In the genomic region with DNA sequence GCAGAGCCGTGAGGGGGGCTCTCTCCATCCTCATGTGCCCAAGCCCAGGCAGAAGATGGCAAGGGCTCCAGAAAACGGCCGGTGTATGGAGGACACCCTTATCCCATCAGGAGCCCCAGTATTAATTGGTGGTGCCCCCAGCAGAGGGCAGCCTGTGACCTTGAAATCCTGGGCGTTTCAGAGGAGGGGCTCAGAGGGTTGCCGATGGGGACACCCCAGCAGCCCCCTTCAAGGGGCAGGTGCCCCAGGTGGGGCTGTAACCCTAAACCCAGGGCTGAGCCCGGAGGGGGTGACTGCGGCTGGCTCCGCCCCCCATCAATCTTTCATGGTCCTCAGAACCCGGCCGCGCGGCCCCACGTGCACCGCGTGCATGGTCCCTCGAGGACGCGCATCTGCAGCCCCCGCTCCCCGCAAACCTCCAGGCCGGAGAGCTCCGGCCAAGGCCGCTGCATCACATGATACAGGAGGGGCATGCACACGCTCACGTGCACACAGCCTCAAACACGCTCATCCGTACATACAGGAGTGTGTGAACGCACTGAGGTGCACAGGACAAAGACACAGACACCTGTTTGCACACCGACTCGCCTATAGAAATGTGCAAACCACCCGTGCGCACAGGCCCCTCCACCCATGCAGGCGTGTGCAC, we compare ENCODE assay signal across 7 cellular contexts. TPM values are rescaled to one million over a fixed set of nuclear protein-coding genes. Genes with fewer than 3 reads are reported as not detected.
DNase-seq lines count a peak whose midpoint lies in the region; ATAC-seq and TF ChIP-seq lines count a peak whose summit lies in the region.

No MANE protein-coding gene starts in this region.

- H3K4me2 ChIP-seq in OCI-LY3 (ENCODE audit: low read length): peak overlapping the region; percentile 98

- whole genome bisulfite sequencing in stomach, 5 donors: 5 to 9% (median 6%) methylated on average over 19 to 33 of the region's 33 CpGs

- peak; percentile 53 for TF ChIP-seq CTCF in GM13977 (IDR thresholded peaks at IDR 0.05; ENCODE audit: extremely low read depth, insufficient read depth, missing control alignments)
- peak; percentile 47 for TF ChIP-seq CTCF in OCI-LY3 (IDR thresholded peaks at IDR 0.05; ENCODE audit: low read depth, low read length)
- peak; percentile 53 for TF ChIP-seq CTCF in brain microvascular endothelial cell (IDR thresholded peaks at IDR 0.05; ENCODE audit: low read depth, low read length, missing control alignments)
- TF ChIP-seq CTCF in stomach (IDR thresholded peaks at IDR 0.05): peak in 2 of 7 experiments; percentile 19 to 20

- H3K9me3 ChIP-seq in OCI-LY3 (ENCODE audit: insufficient read depth, low read length) (no peaks in the 10 kb centered on the region), stomach (no peaks in the 10 kb centered on the region)

- TF ChIP-seq POLR2A in stomach (IDR thresholded peaks at IDR 0.05): no peak

- no peak for TF ChIP-seq EP300 in stomach (IDR thresholded peaks at IDR 0.05)

- H3K27ac ChIP-seq in OCI-LY3 (ENCODE audit: low read length) (no peak overlapping the region), brain microvascular endothelial cell (no peak overlapping the region), stomach (peak overlapping the region in 2 of 5 donors; percentile 76 to 86)

- H3K36me3 ChIP-seq in OCI-LY3 (replicated peaks; ENCODE audit: low read depth, low read length) (peaks cover 6% of the 10 kb centered on the region), brain microvascular endothelial cell (replicated peaks) (peaks cover 5% of the 10 kb centered on the region), stomach (peaks cover 2 to 39% (median 23%) of the 10 kb centered on the region in 4 donors)

- H2AFZ ChIP-seq in OCI-LY3 (ENCODE audit: low read depth, low read length): no peak overlapping the region

- H3K9ac ChIP-seq in OCI-LY3 (ENCODE audit: low read length): peak overlapping the region; percentile 43

- no peak for ATAC-seq in left lobe of liver

- no peaks in the 10 kb centered on the region for H3K27me3 ChIP-seq in OCI-LY3 (ENCODE audit: low read depth, low read length)
- H3K27me3 ChIP-seq in brain microvascular endothelial cell (replicated peaks): no peaks in the 10 kb centered on the region
- H3K27me3 ChIP-seq in stomach: no peaks in the 10 kb centered on the region

- intact Hi-C loops in stomach (cut with DNase I; ENCODE audit: low total_unique reads): no loop called here

- H3K79me2 ChIP-seq in OCI-LY3 (ENCODE audit: low read length): peaks cover 5% of the 10 kb centered on the region; the same call in 1 of the 2 replicates

- H3K4me1 ChIP-seq in OCI-LY3 (ENCODE audit: low read length) (peaks cover 13% of the 10 kb centered on the region), stomach (peaks cover 22 to 38% (median 26%) of the 10 kb centered on the region in 4 donors)

- peak; percentile 50 for DNase-seq in GM13977 (ENCODE audit: low spot score)
- DNase-seq in brain microvascular endothelial cell: no peak
- peak; percentile 58 for DNase-seq in left lobe of liver (ENCODE audit: low spot score)
- DNase-seq in stomach: no peak
- DNase-seq in NCI-H510A (lab: John Stamatoyannopoulos, UW): no peak
- DNase-seq in kidney glomerular epithelial cell (lab: John Stamatoyannopoulos, UW): no peak

- H4K20me1 ChIP-seq in OCI-LY3 (ENCODE audit: insufficient read depth, low read length): peaks cover 12% of the 10 kb centered on the region; the same call in 1 of the 2 replicates

- in situ Hi-C loops in GM13977 (cut with MboI; ENCODE audit: low pct_unique_long_range_greater_than_20kb, low sequenced_read_pairs, unreplicated experiment): loop anchor here (10.0 kb wide), 1 partner anchor 52 kb away; a partner anchor contains a TSS
- in situ Hi-C loops in brain microvascular endothelial cell (cut with HindIII; ENCODE audit: low pct_ligation_motif_present, low sequenced_read_pairs): no loop called here

- H3K4me3 ChIP-seq in OCI-LY3 (ENCODE audit: low read length) (peak overlapping the region; percentile 90), brain microvascular endothelial cell (ENCODE audit: low read depth, low read length) (peak overlapping the region; percentile 79), stomach (peak overlapping the region; percentile 57 to 86 (median 82))

RNA-seq across cellular contexts. Expression of a gene that starts 1.0 kb away (rescaled TPM):
- 2.1 TPM for total RNA-seq in left lobe of liver
- 1 to 10 TPM in 3 of 5 donors, under 1 TPM in 1, not detected in 1; 0.87 to 2.2 (median 1.7) TPM for total RNA-seq in stomach
- 1 to 10 TPM; 1.4 to 2.2 (median 2.0) TPM for polyA plus RNA-seq in stomach

RNA-seq across cellular contexts. Expression of a gene that starts 9.9 kb away (rescaled TPM):
- 8.6 TPM for total RNA-seq in left lobe of liver
- total RNA-seq in stomach: 100 to 1,000 TPM in 1 of 5 donors, 10 to 100 TPM in 2, 1 to 10 TPM in 2; 5.9 to 200 (median 13.0) TPM
- polyA plus RNA-seq in stomach: 10 to 100 TPM; 11.6 to 15.4 (median 13.3) TPM

RNA-seq across cellular contexts. Expression of a gene that starts 23.4 kb away (rescaled TPM):
- 0.60 TPM for total RNA-seq in left lobe of liver
- total RNA-seq in stomach: 10 to 100 TPM in 3 of 5 donors, 1 to 10 TPM in 1, under 1 TPM in 1; 0.87 to 25.4 (median 11.4) TPM
- under 1 TPM in 1 of 3 donors, not detected in 2; 0.95 TPM for polyA plus RNA-seq in stomach

RNA-seq across cellular contexts. Expression of a gene that starts 29.3 kb away (rescaled TPM):
- total RNA-seq in left lobe of liver (57.6 TPM), stomach (100 to 1,000 TPM in 1 of 5 donors, 10 to 100 TPM in 3, not detected in 1; 37.3 to 199 (median 43.9) TPM)
- polyA plus RNA-seq in stomach: 100 to 1,000 TPM in 1 of 3 donors, 10 to 100 TPM in 2; 53.2 to 103 (median 82.9) TPM

RNA-seq across cellular contexts. Expression of a gene that starts 49.9 kb away (rescaled TPM):
- total RNA-seq in left lobe of liver (14.8 TPM), stomach (100 to 1,000 TPM in 1 of 5 donors, 10 to 100 TPM in 3, 1 to 10 TPM in 1; 6.6 to 490 (median 22.2) TPM)
- polyA plus RNA-seq in stomach: 1 to 10 TPM; 2.0 to 5.5 (median 2.6) TPM

Comparison
In these comparisons a context has a peak if more than half of its experiments do, and no peak if none do; other contexts are left out.
1. DNase-seq: peak in GM13977 (single experiment) and left lobe of liver (single experiment); none in brain microvascular endothelial cell (single experiment), stomach (single experiment), NCI-H510A (single experiment) and kidney glomerular epithelial cell (single experiment).
2. Peak in every context shown above with its lines, with median percentiles within 50 percentile points of each other: H3K4me3 ChIP-seq.